In genomic region chr6:3900744-3901351, GRCh38 we compare ENCODE assay signal across 29 cellular contexts.
"Had no signal": no experiment of that assay in that cellular context is flagged by ENCODE, and none has a peak within 500 bp of the region (broad histone marks: within the 10 kb centered on the region; RNA-seq: fewer than 3 reads in every experiment).

No MANE protein-coding gene starts in this region.

- H3K27me3 ChIP-seq: cardiac muscle cell, heart right ventricle, left lung, neural progenitor cell, right atrium auricular region, thyroid gland, upper lobe of right lung had no signal

- H3K4me1 ChIP-seq: foreskin keratinocyte, left lung, lower lobe of right lung, upper lobe of right lung had no signal

- DNase-seq: activated CD4-positive, alpha-beta memory T cell treated with anti-CD3 and anti-CD28 coated beads, Interleukin-2, amount 10 ng/mL, durations not matched to agents 7 days and 5 days; activated CD4-positive, alpha-beta T cell treated with anti-CD3 and anti-CD28 coated beads for 1 hour; activated CD4-positive, alpha-beta T cell treated with anti-CD3 and anti-CD28 coated beads, Interleukin-2, amount 10 ng/mL, durations not matched to agents 7 days and 5 days; activated CD8-positive, alpha-beta memory T cell treated with anti-CD3 and anti-CD28 coated beads, Interleukin-2, amount 50 U/mL, for 48 hours; activated gamma-delta T cell treated with Interleukin-2 at 50 U/mL for 16 hours; activated naive CD8-positive, alpha-beta T cell treated with anti-CD3 and anti-CD28 coated beads, Interleukin-2, amount 50 U/mL, for 24 hours; activated T-cell treated with anti-CD3 and anti-CD28 coated beads, Interleukin-2, amount 50 U/mL, for 24 hours; amygdala; cerebellar nuclear complex; dorsolateral prefrontal cortex; effector memory CD4-positive, alpha-beta T cell; heart right ventricle; left lung; lower lobe of right lung; mesendoderm; natural killer cell; occipital lobe; stimulated activated CD4-positive, alpha-beta T cell treated with anti-CD3 and anti-CD28 coated beads, Interleukin-15, amount 100 ng/mL, for 24 hours; stimulated activated CD4-positive, alpha-beta T cell treated with anti-CD3 and anti-CD28 coated beads, Interleukin-2, amount 100 ng/mL, for 24 hours; stimulated activated naive B cell treated with anti-CD40 and anti-IgM and Interleukin-4, amounts not matched to agents 10 μg/mL and 1 μg/mL and 100 μg/mL, for 72 hours; upper lobe of right lung had no signal

- ATAC-seq: activated naive CD8-positive, alpha-beta T cell treated with anti-CD3 and anti-CD28 coated beads, Interleukin-2, amount 50 U/mL, for 24 hours; heart right ventricle; left lung; lower lobe of right lung; stimulated activated naive B cell treated with anti-CD40 and anti-IgM and Interleukin-4, amounts not matched to agents 10 μg/mL and 1 μg/mL and 100 μg/mL, for 72 hours; upper lobe of right lung; WTC11 had no signal

- H3K9me3 ChIP-seq: heart right ventricle, left lung, lower lobe of right lung, right atrium auricular region, stomach, thyroid gland, upper lobe of right lung had no signal

- H3K4me3 ChIP-seq: cardiac muscle cell, coronary artery, dorsolateral prefrontal cortex, heart right ventricle, left lung, lower lobe of right lung, neural progenitor cell, right atrium auricular region, stomach, thyroid gland, upper lobe of right lung had no signal

- H3K27ac ChIP-seq: cardiac muscle cell, coronary artery, dorsolateral prefrontal cortex, foreskin keratinocyte, heart right ventricle, left lung, lower lobe of right lung, neural progenitor cell, right atrium auricular region, stomach, upper lobe of right lung had no signal

- H3K36me3 ChIP-seq: cardiac muscle cell, heart right ventricle, left lung, lower lobe of right lung, neural progenitor cell, right atrium auricular region, stomach, thyroid gland, upper lobe of right lung had no signal
